ENCODE assay signal across 1 cellular context in genomic region chr7:155448632-155449007, GRCh38.
TF ChIP-seq lines count a peak whose summit lies in the region.

No MANE protein-coding gene starts in this region.

TF ChIP-seq in HEK293, 187 proteins besides CTCF, POLR2A, EP300 and RAD21 (continued from another document):
- TF ChIP-seq PRDM4 (tag by site-specific recombination; IDR thresholded peaks at IDR 0.05): no peak
- no peak for TF ChIP-seq ZNF239 (tag by site-specific recombination; IDR thresholded peaks at IDR 0.05)
- no peak for TF ChIP-seq ZNF416 (tag by site-specific recombination; IDR thresholded peaks at IDR 0.05)
